ENCODE assay signal across 2 cellular contexts in the genomic region with DNA sequence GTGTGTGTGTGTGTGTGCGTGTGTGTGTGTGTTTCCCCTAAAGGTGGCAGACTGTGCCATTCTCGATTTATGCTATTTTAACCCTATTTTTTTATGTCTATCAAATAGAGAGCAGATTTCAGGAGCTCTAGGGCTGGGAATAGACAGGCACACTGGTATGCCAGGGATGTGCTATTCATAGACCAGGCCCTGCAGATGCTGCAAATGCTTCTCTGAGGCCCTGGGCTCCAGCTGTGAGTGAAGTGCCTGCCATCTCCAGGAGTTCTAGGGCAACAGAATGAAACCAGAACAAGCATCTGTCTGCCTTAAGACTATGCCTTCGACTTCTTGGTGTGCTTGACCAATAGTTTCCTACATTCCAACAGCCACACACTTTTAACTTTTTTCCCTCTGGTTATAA.
TF ChIP-seq lines count a peak whose summit lies in the region.

No MANE protein-coding gene starts in this region.

TF ChIP-seq in IMR-90, 13 proteins besides CTCF, POLR2A, EP300 and RAD21:
- TF ChIP-seq SMC3 (IDR thresholded peaks at IDR 0.05; ENCODE audit: low read depth, low read length) (no peak), NFE2L2 (IDR thresholded peaks at IDR 0.05; ENCODE audit: low read depth, low read length) (no peak), RCOR1 (IDR thresholded peaks at IDR 0.05; ENCODE audit: insufficient replicate concordance, low read length) (no peak), MAZ (IDR thresholded peaks at IDR 0.05; ENCODE audit: borderline replicate concordance, low read depth, low read length) (no peak), FOS (IDR thresholded peaks at IDR 0.05; ENCODE audit: low read depth, low read length) (no peak), MXI1 (IDR thresholded peaks at IDR 0.05; ENCODE audit: borderline replicate concordance, low read depth, low read length) (no peak), CHD1 (IDR thresholded peaks at IDR 0.05; ENCODE audit: low read depth, low read length) (no peak), CEBPB (IDR thresholded peaks at IDR 0.05; ENCODE audit: low read depth, low read length) (no peak), ELK1 (IDR thresholded peaks at IDR 0.05; ENCODE audit: borderline replicate concordance, low read depth, low read length) (no peak), MAFK (IDR thresholded peaks at IDR 0.05; ENCODE audit: low read depth, low read length) (no peak), BHLHE40 (IDR thresholded peaks at IDR 0.05; ENCODE audit: low read depth, low read length) (no peak)
- TF ChIP-seq, protein P1, sequence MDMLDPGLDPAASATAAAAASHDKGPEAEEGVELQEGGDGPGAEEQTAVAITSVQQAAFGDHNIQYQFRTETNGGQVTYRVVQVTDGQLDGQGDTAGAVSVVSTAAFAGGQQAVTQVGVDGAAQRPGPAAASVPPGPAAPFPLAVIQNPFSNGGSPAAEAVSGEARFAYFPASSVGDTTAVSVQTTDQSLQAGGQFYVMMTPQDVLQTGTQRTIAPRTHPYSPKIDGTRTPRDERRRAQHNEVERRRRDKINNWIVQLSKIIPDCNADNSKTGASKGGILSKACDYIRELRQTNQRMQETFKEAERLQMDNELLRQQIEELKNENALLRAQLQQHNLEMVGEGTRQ (IDR thresholded peaks at IDR 0.05; ENCODE audit: low read depth, low read length): no peak
TF ChIP-seq in IMR-90: peak in this region for 0.

TF ChIP-seq in neural cell, 6 proteins besides CTCF, POLR2A, EP300 and RAD21:
- TF ChIP-seq, protein P2, sequence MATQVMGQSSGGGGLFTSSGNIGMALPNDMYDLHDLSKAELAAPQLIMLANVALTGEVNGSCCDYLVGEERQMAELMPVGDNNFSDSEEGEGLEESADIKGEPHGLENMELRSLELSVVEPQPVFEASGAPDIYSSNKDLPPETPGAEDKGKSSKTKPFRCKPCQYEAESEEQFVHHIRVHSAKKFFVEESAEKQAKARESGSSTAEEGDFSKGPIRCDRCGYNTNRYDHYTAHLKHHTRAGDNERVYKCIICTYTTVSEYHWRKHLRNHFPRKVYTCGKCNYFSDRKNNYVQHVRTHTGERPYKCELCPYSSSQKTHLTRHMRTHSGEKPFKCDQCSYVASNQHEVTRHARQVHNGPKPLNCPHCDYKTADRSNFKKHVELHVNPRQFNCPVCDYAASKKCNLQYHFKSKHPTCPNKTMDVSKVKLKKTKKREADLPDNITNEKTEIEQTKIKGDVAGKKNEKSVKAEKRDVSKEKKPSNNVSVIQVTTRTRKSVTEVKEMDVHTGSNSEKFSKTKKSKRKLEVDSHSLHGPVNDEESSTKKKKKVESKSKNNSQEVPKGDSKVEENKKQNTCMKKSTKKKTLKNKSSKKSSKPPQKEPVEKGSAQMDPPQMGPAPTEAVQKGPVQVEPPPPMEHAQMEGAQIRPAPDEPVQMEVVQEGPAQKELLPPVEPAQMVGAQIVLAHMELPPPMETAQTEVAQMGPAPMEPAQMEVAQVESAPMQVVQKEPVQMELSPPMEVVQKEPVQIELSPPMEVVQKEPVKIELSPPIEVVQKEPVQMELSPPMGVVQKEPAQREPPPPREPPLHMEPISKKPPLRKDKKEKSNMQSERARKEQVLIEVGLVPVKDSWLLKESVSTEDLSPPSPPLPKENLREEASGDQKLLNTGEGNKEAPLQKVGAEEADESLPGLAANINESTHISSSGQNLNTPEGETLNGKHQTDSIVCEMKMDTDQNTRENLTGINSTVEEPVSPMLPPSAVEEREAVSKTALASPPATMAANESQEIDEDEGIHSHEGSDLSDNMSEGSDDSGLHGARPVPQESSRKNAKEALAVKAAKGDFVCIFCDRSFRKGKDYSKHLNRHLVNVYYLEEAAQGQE (IDR thresholded peaks at IDR 0.05; ENCODE audit: borderline replicate concordance): no peak
- TF ChIP-seq EZH2 (IDR thresholded peaks at IDR 0.05; ENCODE audit: borderline replicate concordance, insufficient read depth, low read length, poor library complexity, severe bottlenecking): no peak
- peak; percentile 26 for TF ChIP-seq SMC3 (conservative IDR thresholded peaks at IDR 0.05; ENCODE audit: poor library complexity)
- TF ChIP-seq POLR2AphosphoS5 (IDR thresholded peaks at IDR 0.05): peak; percentile 18
